ENCODE assay signal across 1 cellular context in the genomic region with DNA sequence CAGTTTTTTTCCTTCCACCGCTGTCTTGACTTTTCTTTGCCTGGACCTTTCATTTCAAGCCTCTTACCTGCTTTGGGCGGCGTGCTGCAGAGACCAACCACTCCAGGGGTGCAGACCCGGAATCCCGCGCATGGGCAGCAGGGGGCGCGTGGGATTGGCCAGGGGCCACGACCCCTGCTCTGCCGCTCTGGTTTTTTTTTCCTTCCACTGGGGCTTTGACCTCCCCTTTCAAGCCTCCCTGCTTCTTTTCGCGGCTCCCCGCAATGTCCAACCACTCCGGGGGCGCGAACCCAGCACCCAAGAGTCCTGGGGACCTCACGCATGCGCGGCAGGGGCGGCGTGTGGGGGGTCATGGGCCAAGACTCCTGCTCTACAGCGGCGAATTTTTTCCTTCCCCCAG.
TF ChIP-seq lines count a peak whose summit lies in the region.

No MANE protein-coding gene starts in this region.

TF ChIP-seq in HepG2, 621 proteins besides CTCF, POLR2A, EP300 and RAD21 (continued from another document):
- TF ChIP-seq, protein P1, sequence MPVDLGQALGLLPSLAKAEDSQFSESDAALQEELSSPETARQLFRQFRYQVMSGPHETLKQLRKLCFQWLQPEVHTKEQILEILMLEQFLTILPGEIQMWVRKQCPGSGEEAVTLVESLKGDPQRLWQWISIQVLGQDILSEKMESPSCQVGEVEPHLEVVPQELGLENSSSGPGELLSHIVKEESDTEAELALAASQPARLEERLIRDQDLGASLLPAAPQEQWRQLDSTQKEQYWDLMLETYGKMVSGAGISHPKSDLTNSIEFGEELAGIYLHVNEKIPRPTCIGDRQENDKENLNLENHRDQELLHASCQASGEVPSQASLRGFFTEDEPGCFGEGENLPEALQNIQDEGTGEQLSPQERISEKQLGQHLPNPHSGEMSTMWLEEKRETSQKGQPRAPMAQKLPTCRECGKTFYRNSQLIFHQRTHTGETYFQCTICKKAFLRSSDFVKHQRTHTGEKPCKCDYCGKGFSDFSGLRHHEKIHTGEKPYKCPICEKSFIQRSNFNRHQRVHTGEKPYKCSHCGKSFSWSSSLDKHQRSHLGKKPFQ (CRISPR knock-in tag; IDR thresholded peaks at IDR 0.05; ENCODE audit: insufficient replicate concordance), result no peak
- TF ChIP-seq KLF12 (CRISPR knock-in tag; IDR thresholded peaks at IDR 0.05; ENCODE audit: borderline replicate concordance) (peak; percentile 52; the same call in 1 of the 2 replicates), SALL1 (CRISPR knock-in tag; IDR thresholded peaks at IDR 0.05) (0 out of 2 replicates have a peak, but pooled peaks have one; percentile 15)
- TF ChIP-seq, protein P2, sequence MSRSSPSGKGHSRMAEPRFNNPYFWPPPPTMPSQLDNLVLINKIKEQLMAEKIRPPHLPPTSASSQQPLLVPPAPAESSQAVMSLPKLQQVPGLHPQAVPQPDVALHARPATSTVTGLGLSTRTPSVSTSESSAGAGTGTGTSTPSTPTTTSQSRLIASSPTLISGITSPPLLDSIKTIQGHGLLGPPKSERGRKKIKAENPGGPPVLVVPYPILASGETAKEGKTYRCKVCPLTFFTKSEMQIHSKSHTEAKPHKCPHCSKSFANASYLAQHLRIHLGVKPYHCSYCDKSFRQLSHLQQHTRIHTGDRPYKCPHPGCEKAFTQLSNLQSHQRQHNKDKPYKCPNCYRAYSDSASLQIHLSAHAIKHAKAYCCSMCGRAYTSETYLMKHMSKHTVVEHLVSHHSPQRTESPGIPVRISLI (CRISPR knock-in tag; IDR thresholded peaks at IDR 0.05; ENCODE audit: borderline replicate concordance), result peak; percentile 73; the same call in 1 of the 2 replicates
